Comparison of ENCODE assay signal across 1 cellular context in genomic region chr4:109302366-109303140, GRCh38.
TF ChIP-seq lines count a peak whose summit lies in the region.

TSS of gene COL25A1 (minus strand) at chr4:109302658.

TF ChIP-seq in H1, 55 proteins besides CTCF, POLR2A, EP300 and RAD21:
- TF ChIP-seq SUZ12 (IDR thresholded peaks at IDR 0.05; ENCODE audit: low read length) = no peak; the same call in 1 of the 2 replicates
- TF ChIP-seq KDM4A (IDR thresholded peaks at IDR 0.05; ENCODE audit: low read depth, low read length, severe bottlenecking) = peak; percentile 59
- 0 out of 2 replicates have a peak, but pooled peaks have one; percentile 64 for TF ChIP-seq PHF8 (conservative IDR thresholded peaks at IDR 0.05; ENCODE audit: low read depth, low read length)
- no peak for TF ChIP-seq BRCA1 (IDR thresholded peaks at IDR 0.05; ENCODE audit: low read depth, low read length)
- no peak for TF ChIP-seq RFX5 (IDR thresholded peaks at IDR 0.05; ENCODE audit: borderline replicate concordance, low read depth, low read length)
- no peak for TF ChIP-seq FOSL1 (IDR thresholded peaks at IDR 0.05; ENCODE audit: insufficient read depth, low read depth, low read length)
- no peak for TF ChIP-seq ASH2L (IDR thresholded peaks at IDR 0.05; ENCODE audit: low read length)
- TF ChIP-seq POLR2AphosphoS5 (IDR thresholded peaks at IDR 0.05; ENCODE audit: low read depth, low read length) = no peak
- TF ChIP-seq SIN3A (conservative IDR thresholded peaks at IDR 0.05 in 1 of 2, IDR thresholded peaks at IDR 0.05 in 1 of 2; ENCODE audit: low read depth in 1 of 2, low read length in 2 of 2) = no peak
- TF ChIP-seq RBBP5 (IDR thresholded peaks at IDR 0.05; ENCODE audit: borderline replicate concordance, low read depth, low read length) = 0 out of 2 replicates have a peak, but pooled peaks have one; percentile 79
- TF ChIP-seq USF2 (IDR thresholded peaks at IDR 0.05; ENCODE audit: low read length) = no peak
- no peak for TF ChIP-seq ATF2 (IDR thresholded peaks at IDR 0.05; ENCODE audit: low read length)
- TF ChIP-seq SP1 (IDR thresholded peaks at IDR 0.05; ENCODE audit: low read depth, low read length) = no peak
- 0 out of 2 replicates have a peak, but pooled peaks have one; percentile 38 for TF ChIP-seq RXRA (IDR thresholded peaks at IDR 0.05; ENCODE audit: insufficient read depth, low read depth, low read length)
- TF ChIP-seq EZH2 (IDR thresholded peaks at IDR 0.05; ENCODE audit: low read depth, low read length, severe bottlenecking) = peak; percentile 48
- no peak for TF ChIP-seq NANOG (IDR thresholded peaks at IDR 0.05; ENCODE audit: insufficient read depth, low read depth, low read length, poor library complexity, severe bottlenecking)
- no peak; the same call in none of the 2 replicates for TF ChIP-seq CHD2 (IDR thresholded peaks at IDR 0.05; ENCODE audit: low read length)
- peak; percentile 55 for TF ChIP-seq CTBP2 (IDR thresholded peaks at IDR 0.05; ENCODE audit: borderline replicate concordance, insufficient read depth, insufficient read length, low read length)
- TF ChIP-seq RNF2 (IDR thresholded peaks at IDR 0.05; ENCODE audit: borderline replicate concordance, low read depth, low read length, missing control alignments, poor library complexity, severe bottlenecking) = peak; percentile 35
- no peak for TF ChIP-seq CHD7 (IDR thresholded peaks at IDR 0.05; ENCODE audit: insufficient replicate concordance, low read length)
- peak; percentile 9 for TF ChIP-seq TAF7 (optimal IDR thresholded peaks at IDR 0.05; ENCODE audit: borderline replicate concordance, low read depth, low read length)
- TF ChIP-seq SAP30 (IDR thresholded peaks at IDR 0.05; ENCODE audit: insufficient read depth, insufficient replicate concordance, low read length) = no peak
- 0 out of 2 replicates have a peak, but pooled peaks have one; percentile 63 for TF ChIP-seq KDM1A (IDR thresholded peaks at IDR 0.05; ENCODE audit: borderline replicate concordance, low read length)
- TF ChIP-seq JUN (IDR thresholded peaks at IDR 0.05; ENCODE audit: low read depth, low read length) = no peak
- TF ChIP-seq KDM5A (IDR thresholded peaks at IDR 0.05; ENCODE audit: low read length) = no peak
- TF ChIP-seq TEAD4 (IDR thresholded peaks at IDR 0.05; ENCODE audit: low read depth, low read length) = no peak
- no peak for TF ChIP-seq SP2 (IDR thresholded peaks at IDR 0.05; ENCODE audit: low read length)
- peak; percentile 66 for TF ChIP-seq BACH1 (IDR thresholded peaks at IDR 0.05; ENCODE audit: low read length)
- TF ChIP-seq CEBPB (IDR thresholded peaks at IDR 0.05; ENCODE audit: low read depth, low read length) = no peak
- no peak for TF ChIP-seq GABPA (IDR thresholded peaks at IDR 0.05; ENCODE audit: borderline replicate concordance, insufficient read depth, low read length)
- peak; percentile 90 for TF ChIP-seq MAX (IDR thresholded peaks at IDR 0.05)
- TF ChIP-seq ATF3 (IDR thresholded peaks at IDR 0.05; ENCODE audit: insufficient read depth, low read depth, low read length) = no peak
- TF ChIP-seq HDAC6 (IDR thresholded peaks at IDR 0.05; ENCODE audit: low read depth, low read length) = no peak
- peak; percentile 35; the same call in 1 of the 2 replicates for TF ChIP-seq TBP (IDR thresholded peaks at IDR 0.05; ENCODE audit: low read depth, low read length)
- no peak for TF ChIP-seq SIX5 (IDR thresholded peaks at IDR 0.05; ENCODE audit: low read depth, low read length)
- TF ChIP-seq NRF1 (IDR thresholded peaks at IDR 0.05; ENCODE audit: low read depth, low read length) = peak; percentile 23; the same call in 1 of the 2 replicates
- no peak for TF ChIP-seq CHD1 (IDR thresholded peaks at IDR 0.05; ENCODE audit: low read depth, low read length)
- peak; percentile 92 for TF ChIP-seq E2F6 (IDR thresholded peaks at IDR 0.05)
- TF ChIP-seq CBX5 (IDR thresholded peaks at IDR 0.05; ENCODE audit: low read depth, low read length) = no peak
- TF ChIP-seq CREB1 (IDR thresholded peaks at IDR 0.05) = peak; percentile 41
- no peak for TF ChIP-seq CBX8 (IDR thresholded peaks at IDR 0.05; ENCODE audit: borderline replicate concordance, low read depth, low read length)
- TF ChIP-seq POU5F1 (IDR thresholded peaks at IDR 0.05; ENCODE audit: low read depth, low read length) = no peak
- TF ChIP-seq ZNF274 (IDR thresholded peaks at IDR 0.05; ENCODE audit: borderline replicate concordance, extremely low read depth, low read length) = no peak
- no peak for TF ChIP-seq SIRT6 (IDR thresholded peaks at IDR 0.05; ENCODE audit: low read length)
- TF ChIP-seq GTF2F1 (IDR thresholded peaks at IDR 0.05; ENCODE audit: borderline replicate concordance, low read depth, low read length) = no peak
- TF ChIP-seq TCF12 (IDR thresholded peaks at IDR 0.05; ENCODE audit: low read depth, low read length) = no peak
- TF ChIP-seq MAFK (IDR thresholded peaks at IDR 0.05; ENCODE audit: low read depth, low read length) = no peak
- TF ChIP-seq HDAC2 (IDR thresholded peaks at IDR 0.05; ENCODE audit: borderline replicate concordance in 1 of 2, low read depth in 2 of 2, low read length in 2 of 2) = peak; percentile 16 to 93; a peak in 2 of 4 replicates
- no peak for TF ChIP-seq JUND (IDR thresholded peaks at IDR 0.05; ENCODE audit: low read length)
- TF ChIP-seq BCL11A (IDR thresholded peaks at IDR 0.05; ENCODE audit: low read depth in 2 of 2, low read length in 2 of 2) = no peak
